In genomic region chr12:46266382-46266791, GRCh38 we compare ENCODE assay signal across 8 cellular contexts. TPM values are rescaled to one million over a fixed set of nuclear protein-coding genes. Genes with fewer than 3 reads are reported as not detected.
DNase-seq lines count a peak whose midpoint lies in the region; ATAC-seq and TF ChIP-seq lines count a peak whose summit lies in the region.

No MANE protein-coding gene starts in this region.

- TF ChIP-seq POLR2A in heart left ventricle (IDR thresholded peaks at IDR 0.05) (no peak), body of pancreas (IDR thresholded peaks at IDR 0.05) (no peak), uterus (IDR thresholded peaks at IDR 0.05) (no peak)

- peaks cover 0 to 78% (median 27%) of the 10 kb centered on the region in 12 donors for H3K4me1 ChIP-seq in heart left ventricle
- peaks cover 48% of the 10 kb centered on the region for H3K4me1 ChIP-seq in body of pancreas
- no peaks in the 10 kb centered on the region for H3K4me1 ChIP-seq in uterus

- TF ChIP-seq CTCF in heart left ventricle (IDR thresholded peaks at IDR 0.05) (no peak), body of pancreas (IDR thresholded peaks at IDR 0.05) (no peak), uterus (IDR thresholded peaks at IDR 0.05) (no peak)

- H3K9me3 Mint-ChIP-seq in memory B cell: no peaks in the 10 kb centered on the region

- H3K36me3 Mint-ChIP-seq in memory B cell: peaks cover 9% of the 10 kb centered on the region

- H3K4me3 Mint-ChIP-seq in memory B cell: no peak overlapping the region

- H3K27ac ChIP-seq in heart left ventricle (peak overlapping the region; percentile 47 to 91 (median 78)), body of pancreas (peak overlapping the region in 3 of 4 donors; percentile 86 to 90 (median 89)), uterus (peak overlapping the region; percentile 85 to 89)

- 26 to 46% (median 40%) methylated on average over 7 of the region's 7 CpGs for WGBS in heart left ventricle, 4 donors
- 56 to 67% methylated on average over 7 of the region's 7 CpGs for WGBS in body of pancreas, 2 donors

- no peaks in the 10 kb centered on the region for H3K27me3 Mint-ChIP-seq in memory B cell

- H3K4me3 ChIP-seq in heart left ventricle (peak overlapping the region; percentile 15 to 75 (median 64)), body of pancreas (no peak overlapping the region), uterus (peak overlapping the region; percentile 61 to 77)

- H3K36me3 ChIP-seq in heart left ventricle (no peaks in the 10 kb centered on the region), body of pancreas (replicated peaks in 1 of 2; ENCODE audit: insufficient read depth in 1 of 2, low read depth in 2 of 2) (no peaks in the 10 kb centered on the region), uterus (no peaks in the 10 kb centered on the region)

- no peak for DNase-seq in heart left ventricle
- DNase-seq in Right ventricle myocardium superior: no peak
- peak; percentile 70 for DNase-seq in NCI-H82 (lab: John Stamatoyannopoulos, UW)
- no peak for DNase-seq in body of pancreas
- DNase-seq in memory B cell (ENCODE audit: low spot score in 2 of 2): peak in 1 of 2 donors; percentile 20
- DNase-seq in uterus: peak in 1 of 2 donors; percentile 22

- intact Hi-C loops in heart left ventricle (cut with DNase I): loop anchor here in 6 of 10 donors (5.0 to 10.0 kb wide), 5 partner anchors 52 to 112 kb away; partner anchors contain the start of gene SLC38A2 (in 1 of the 6)
- intact Hi-C loops in Right ventricle myocardium superior (cut with DNase I): loop anchor here (10.0 kb wide), 1 partner anchor 52 kb away; no protein-coding TSS in a partner anchor
- intact Hi-C loops in body of pancreas (cut with DNase I): no loop called here
- intact Hi-C loops in uterus (cut with DNase I; ENCODE audit: low total_unique reads): no loop called here

- ATAC-seq in heart left ventricle (no peak), Right ventricle myocardium superior (ENCODE audit: poor library complexity) (no peak), body of pancreas (no peak), memory B cell (ENCODE audit: low read depth) (peak; percentile 9), GM19328 (IDR thresholded peaks at IDR 0.05; ENCODE audit: unreplicated experiment) (no peak), HG03378 (IDR thresholded peaks at IDR 0.05; ENCODE audit: unreplicated experiment) (no peak)

- H3K27me3 ChIP-seq in heart left ventricle (peaks cover 0 to 37% (median 0%) of the 10 kb centered on the region in 9 donors), body of pancreas (no peaks in the 10 kb centered on the region), uterus (no peaks in the 10 kb centered on the region)

- H3K9me3 ChIP-seq in heart left ventricle (no peaks in the 10 kb centered on the region), body of pancreas (no peaks in the 10 kb centered on the region), uterus (no peaks in the 10 kb centered on the region)

- H3K4me1 Mint-ChIP-seq in memory B cell: peaks cover 31% of the 10 kb centered on the region

- H3K27ac Mint-ChIP-seq in memory B cell: no peak overlapping the region

RNA-seq across cellular contexts. Expression of gene SLC38A1, which starts 2.5 kb away (rescaled TPM):
- total RNA-seq in heart left ventricle (100 to 1,000 TPM in 8 of 9 donors, 10 to 100 TPM in 1; 98.4 to 248 (median 157) TPM), Right ventricle myocardium superior (136 TPM), body of pancreas (10 to 100 TPM; 18.5 to 38.4 TPM), uterus (10 to 100 TPM; 27.1 to 93.6 (median 64.1) TPM)
- 100 to 1,000 TPM in 1 of 2 donors, 10 to 100 TPM in 1; 41.5 to 250 TPM for polyA plus RNA-seq in heart left ventricle

Comparison
In these comparisons a context has a peak if more than half of its experiments do, and no peak if none do; other contexts are left out.
1. H3K4me3 ChIP-seq: peak in heart left ventricle (12 of 12) and uterus (2 of 2); none in body of pancreas (0 of 2).
2. intact Hi-C loops: an anchor here in heart left ventricle (5.0 to 10.0 kb wide) and Right ventricle myocardium superior (10.0 kb wide); none called in body of pancreas and uterus.
3. Peak in every context shown above with its lines, with median percentiles within 50 percentile points of each other: H3K27ac ChIP-seq.